In genomic region chr12:15701721-15702156, GRCh38 we compare ENCODE assay signal across 9 cellular contexts.
A peak's percentile ranks its signal among the peaks of the same experiment; 100 is the strongest.
DNase-seq lines count a peak whose midpoint lies in the region; ATAC-seq, FAIRE-seq and TF ChIP-seq lines count a peak whose summit lies in the region.
"Had no signal": no experiment of that assay in that cellular context is flagged by ENCODE, and none has a peak within 500 bp of the region (broad histone marks: within the 10 kb centered on the region; RNA-seq: fewer than 3 reads in every experiment).

No MANE protein-coding gene starts in this region.

- peaks cover 89% of the 10 kb centered on the region for H3K4me1 Mint-ChIP-seq in Calu3 (ENCODE audit: low read depth, unreplicated experiment)

- peaks cover 71% of the 10 kb centered on the region for H3K79me2 ChIP-seq in PC-9 (ENCODE audit: low read depth)
- H3K79me2 ChIP-seq in fibroblast of lung (ENCODE audit: control insufficient read depth, insufficient read depth, low read length): peaks cover 47% of the 10 kb centered on the region

- TF ChIP-seq CTCF in Calu3 (IDR thresholded peaks at IDR 0.05; ENCODE audit: unreplicated experiment): no peak
- no peak for TF ChIP-seq CTCF in PC-9 (conservative IDR thresholded peaks at IDR 0.05)
- TF ChIP-seq CTCF in fibroblast of lung (conservative IDR thresholded peaks at IDR 0.05 in 1 of 2, IDR thresholded peaks at IDR 0.05 in 1 of 2; ENCODE audit: low read depth in 1 of 2, low read length in 2 of 2): no peak

- H3K4me1 ChIP-seq in PC-9 (replicated peaks; ENCODE audit: insufficient read depth) (peaks cover 27% of the 10 kb centered on the region), fibroblast of lung (ENCODE audit: control insufficient read depth, extremely low read depth, insufficient read depth, low read length) (peaks cover 18% of the 10 kb centered on the region), rectal smooth muscle tissue (ENCODE audit: control insufficient read depth, insufficient read depth, low read length) (peaks cover 16% of the 10 kb centered on the region)

- FAIRE-seq in H54 (lab: Jason Lieb, UNC): no peak

- peaks cover 17% of the 10 kb centered on the region for H3F3A ChIP-seq in PC-9 (ENCODE audit: insufficient read depth, low read depth)

- no peaks in the 10 kb centered on the region for H3K9me2 ChIP-seq in PC-9 (ENCODE audit: insufficient read depth)

- no peak overlapping the region for H3K4me3 ChIP-seq in PC-9
- no peak overlapping the region for H3K4me3 ChIP-seq in fibroblast of lung (replicated peaks in 1 of 4; ENCODE audit: control extremely low read depth in 1 of 4, insufficient read depth in 1 of 4, low read depth in 3 of 4, low read length in 4 of 4)
- no peak overlapping the region for H3K4me3 ChIP-seq in rectal smooth muscle tissue (ENCODE audit: low read length)

- H3K4me2 ChIP-seq in PC-9 (peak overlapping the region; percentile 13), fibroblast of lung (ENCODE audit: extremely low read depth, insufficient read depth, low read length) (peak overlapping the region; percentile 81)

- DNase-seq in Calu3 (no peak), PC-9 (peak in 1 of 2 experiments; percentile 52), fibroblast of lung (ENCODE audit: low read depth in 2 of 2) (peak; percentile 67 to 75), H54 (ENCODE audit: insufficient read length, low spot score) (no peak), HPDE6-E6E7 (ENCODE audit: extremely low spot score) (no peak)
- DNase-seq: NCI-H2171 had no signal

- no peak for TF ChIP-seq POLR2A in H54 (IDR thresholded peaks at IDR 0.05; ENCODE audit: low read depth, low read length)

- H3K27me3 ChIP-seq in PC-9 (ENCODE audit: insufficient read depth, low read depth): no peaks in the 10 kb centered on the region
- no peaks in the 10 kb centered on the region for H3K27me3 ChIP-seq in fibroblast of lung (ENCODE audit: control insufficient read depth, insufficient read depth, low read length)
- no peaks in the 10 kb centered on the region for H3K27me3 ChIP-seq in rectal smooth muscle tissue (ENCODE audit: control insufficient read depth, insufficient read depth, low read length)

- ATAC-seq in HG03520 (IDR thresholded peaks at IDR 0.05; ENCODE audit: unreplicated experiment) (no peak), GM21360 (IDR thresholded peaks at IDR 0.05; ENCODE audit: unreplicated experiment) (no peak)

- no peaks in the 10 kb centered on the region for H3K9me3 Mint-ChIP-seq in Calu3 (ENCODE audit: low read depth, unreplicated experiment)

- H2AFZ ChIP-seq in PC-9 (no peak overlapping the region), fibroblast of lung (ENCODE audit: low read length) (no peak overlapping the region)

- H3K9ac ChIP-seq in fibroblast of lung (ENCODE audit: insufficient read depth, low read length): no peak overlapping the region
- no peak overlapping the region for H3K9ac ChIP-seq in rectal smooth muscle tissue (ENCODE audit: low read length)

- POLR2A ChIA-PET in PC-9 (lab: Charles Lee; ENCODE audit: unreplicated experiment): interaction anchor here (0.9 kb wide), 1 partner anchor 89 kb away, joined by 7 read pairs; no protein-coding TSS in a partner anchor

- H3K4me3 Mint-ChIP-seq in Calu3 (ENCODE audit: low read depth, unreplicated experiment): no peak overlapping the region

- no peaks in the 10 kb centered on the region for H4K20me1 ChIP-seq in PC-9 (ENCODE audit: insufficient read depth)
- no peaks in the 10 kb centered on the region for H4K20me1 ChIP-seq in fibroblast of lung (ENCODE audit: control insufficient read depth, extremely low read depth, insufficient read depth, low read length)

- H3K27ac Mint-ChIP-seq in Calu3 (ENCODE audit: unreplicated experiment): peak overlapping the region; percentile 87

- peak overlapping the region; percentile 58 for H3K27ac ChIP-seq in PC-9
- peak overlapping the region; percentile 85 for H3K27ac ChIP-seq in fibroblast of lung (ENCODE audit: insufficient read depth, low read length)
- H3K27ac ChIP-seq in rectal smooth muscle tissue (ENCODE audit: low read depth, low read length): peak overlapping the region; percentile 61

- CTCF ChIA-PET in Calu3 (lab: Charles Lee) (interaction anchor here (0.6 kb wide), 1 partner anchor 10 kb away, joined by 3 read pairs; no protein-coding TSS in a partner anchor), PC-9 (lab: Charles Lee) (no interaction called here)

- BruUV-seq in Calu3 (replicated peaks; lab: Mats Ljungman, UMichigan) (no TSS peak), PC-9 (replicated peaks; lab: Mats Ljungman, UMichigan) (no TSS peak)

- no peaks in the 10 kb centered on the region for H3K27me3 Mint-ChIP-seq in Calu3 (ENCODE audit: unreplicated experiment)

- intact Hi-C loops in Calu3 (cut with micrococcal nuclease; ENCODE audit: unreplicated experiment): loop anchor here (5.0 kb wide), 1 partner anchor 39 kb away; no protein-coding TSS in a partner anchor
- intact Hi-C loops in PC-9 (cut with micrococcal nuclease; ENCODE audit: unreplicated experiment): loop anchor here (5.0 kb wide), 3 partner anchors 34 to 156 kb away; partner anchors contain the start of gene EPS8

- H3K36me3 ChIP-seq in PC-9 (ENCODE audit: low read depth) (peaks cover 4% of the 10 kb centered on the region; the same call in 1 of the 2 replicates), fibroblast of lung (ENCODE audit: control insufficient read depth, insufficient read depth, low read length) (no peaks in the 10 kb centered on the region), rectal smooth muscle tissue (ENCODE audit: control insufficient read depth, insufficient read depth, low read length) (no peaks in the 10 kb centered on the region)

- H3K36me3 Mint-ChIP-seq in Calu3 (ENCODE audit: insufficient read depth, unreplicated experiment): peaks cover 11% of the 10 kb centered on the region

- H3K9me3 ChIP-seq in PC-9 (ENCODE audit: insufficient read depth, low read depth) (0 out of 2 replicates have a peak, but pooled peaks cover 8% of the 10 kb centered on the region), fibroblast of lung (ENCODE audit: control insufficient read depth, insufficient read depth, low read depth, low read length) (no peaks in the 10 kb centered on the region)

Comparison
In these comparisons a context has a peak if more than half of its experiments do, and no peak if none do; other contexts are left out.
1. DNase-seq: peak in fibroblast of lung (2 of 2); none in Calu3 (single experiment), H54 (single experiment) and HPDE6-E6E7 (single experiment).
2. Peak in every context shown above with its lines, with median percentiles within 50 percentile points of each other: H3K27ac ChIP-seq.